ENCODE assay signal across 30 cellular contexts in genomic region chr6:134376785-134377184, GRCh38. TPM values are rescaled to one million over a fixed set of nuclear protein-coding genes. Genes with fewer than 3 reads are reported as not detected.
DNase-seq lines count a peak whose midpoint lies in the region; ATAC-seq and TF ChIP-seq lines count a peak whose summit lies in the region.
"Had no signal": no experiment of that assay in that cellular context is flagged by ENCODE, and none has a peak within 500 bp of the region (broad histone marks: within the 10 kb centered on the region; RNA-seq: fewer than 3 reads in every experiment).

No MANE protein-coding gene starts in this region.

- intact Hi-C loops in natural killer cell (cut with micrococcal nuclease) (no loop called here), mammary epithelial cell (cut with micrococcal nuclease) (no loop called here)

- peak overlapping the region; percentile 31 for H2AFZ ChIP-seq in mammary epithelial cell (ENCODE audit: low read depth, low read length)

- no peak overlapping the region for H3K27ac ChIP-seq in mammary epithelial cell (ENCODE audit: insufficient read depth, low read depth, low read length)
- H3K27ac ChIP-seq: ascending aorta, psoas muscle, sigmoid colon, suprapubic skin had no signal

- H3K4me3 ChIP-seq in mammary epithelial cell (replicated peaks in 1 of 3; ENCODE audit: insufficient read depth in 1 of 3, low read depth in 2 of 3, low read length in 3 of 3): no peak overlapping the region
- H3K4me3 ChIP-seq: ascending aorta, HAP-1, psoas muscle, sigmoid colon, suprapubic skin had no signal

- no peak overlapping the region for H3K4me2 ChIP-seq in mammary epithelial cell (ENCODE audit: insufficient read depth, low read depth, low read length)

- H3K36me3 Mint-ChIP-seq in natural killer cell treated with Interleukin-12 subunit alpha and Interleukin-12 subunit beta and Interleukin-15 and Interleukin-18, amount 100 ng/mL, for 72 hours: no peaks in the 10 kb centered on the region
- no peaks in the 10 kb centered on the region for H3K36me3 Mint-ChIP-seq in natural killer cell
- H3K36me3 Mint-ChIP-seq: CD4-positive, CD25-positive, alpha-beta regulatory T cell; stimulated activated memory B cell treated with anti-CD40 and anti-IgM and Interleukin-4, amounts not matched to agents 10 μg/mL and 1 μg/mL and 100 μg/mL, for 72 hours had no signal

- H3K27ac Mint-ChIP-seq in natural killer cell treated with Interleukin-12 subunit alpha and Interleukin-12 subunit beta and Interleukin-15 and Interleukin-18, amount 100 ng/mL, for 72 hours: no peak overlapping the region
- H3K27ac Mint-ChIP-seq in natural killer cell: no peak overlapping the region
- H3K27ac Mint-ChIP-seq: activated CD4-positive, alpha-beta memory T cell treated with anti-CD3 and anti-CD28 coated beads, Interleukin-2, amount 10 ng/mL, durations not matched to agents 7 days and 5 days; activated naive CD8-positive, alpha-beta T cell treated with anti-CD3 and anti-CD28 coated beads, Interleukin-2, amount 10 ng/mL, durations not matched to agents 7 days and 5 days; activated T-helper 2 cell treated with anti-CD3 and anti-CD28 coated beads, Interferon-gamma antibody, Interleukin-2, Interleukin-4, amounts not matched to agents 10 μg/mL and 5 μg/mL and 100 μg/mL, durations not matched to agents 14 hours and 24 hours and 36 hours; CD4-positive, CD25-positive, alpha-beta regulatory T cell; endodermal cell; stimulated activated memory B cell treated with anti-CD40 and anti-IgM and Interleukin-4, amounts not matched to agents 10 μg/mL and 1 μg/mL and 100 μg/mL, for 72 hours had no signal

- H3K4me3 Mint-ChIP-seq in natural killer cell treated with Interleukin-12 subunit alpha and Interleukin-12 subunit beta and Interleukin-15 and Interleukin-18, amount 100 ng/mL, for 72 hours: no peak overlapping the region
- H3K4me3 Mint-ChIP-seq in natural killer cell: no peak overlapping the region
- H3K4me3 Mint-ChIP-seq: activated CD4-positive, alpha-beta memory T cell treated with anti-CD3 and anti-CD28 coated beads, Interleukin-2, amount 10 ng/mL, durations not matched to agents 7 days and 5 days; activated naive CD8-positive, alpha-beta T cell treated with anti-CD3 and anti-CD28 coated beads, Interleukin-2, amount 10 ng/mL, durations not matched to agents 7 days and 5 days; CD4-positive, CD25-positive, alpha-beta regulatory T cell; endodermal cell; stimulated activated memory B cell treated with anti-CD40 and anti-IgM and Interleukin-4, amounts not matched to agents 10 μg/mL and 1 μg/mL and 100 μg/mL, for 72 hours had no signal

- dilution Hi-C loops in mammary epithelial cell (cut with HindIII; ENCODE audit: low sequenced_read_pairs): loop anchor here (5.0 kb wide), 2 partner anchors 49 to 51 kb away; no protein-coding TSS in a partner anchor

- no peak overlapping the region for H3K9ac ChIP-seq in mammary epithelial cell (ENCODE audit: insufficient read depth, low read length)

- H3K4me1 ChIP-seq in mammary epithelial cell (ENCODE audit: insufficient read depth, low read length): peaks cover 49% of the 10 kb centered on the region

- WGBS in mammary epithelial cell (ENCODE audit: low coverage, missing lambda C conversion rate): 96% methylated on average over 3 of the region's 3 CpGs

- H3K9me3 ChIP-seq in mammary epithelial cell (replicated peaks; ENCODE audit: insufficient read depth, low read length): no peaks in the 10 kb centered on the region
- H3K9me3 ChIP-seq: ascending aorta, HAP-1, psoas muscle, sigmoid colon, suprapubic skin had no signal

- H3K27me3 Mint-ChIP-seq in natural killer cell treated with Interleukin-12 subunit alpha and Interleukin-12 subunit beta and Interleukin-15 and Interleukin-18, amount 100 ng/mL, for 72 hours: peaks cover 4 to 13% of the 10 kb centered on the region in 2 donors
- no peaks in the 10 kb centered on the region for H3K27me3 Mint-ChIP-seq in natural killer cell (ENCODE audit: low read depth in 2 of 2)
- H3K27me3 Mint-ChIP-seq: activated CD4-positive, alpha-beta memory T cell treated with anti-CD3 and anti-CD28 coated beads, Interleukin-2, amount 10 ng/mL, durations not matched to agents 7 days and 5 days; activated naive CD8-positive, alpha-beta T cell treated with anti-CD3 and anti-CD28 coated beads, Interleukin-2, amount 10 ng/mL, durations not matched to agents 7 days and 5 days; CD4-positive, CD25-positive, alpha-beta regulatory T cell; stimulated activated memory B cell treated with anti-CD40 and anti-IgM and Interleukin-4, amounts not matched to agents 10 μg/mL and 1 μg/mL and 100 μg/mL, for 72 hours had no signal

- H3K4me1 Mint-ChIP-seq in natural killer cell treated with Interleukin-12 subunit alpha and Interleukin-12 subunit beta and Interleukin-15 and Interleukin-18, amount 100 ng/mL, for 72 hours (ENCODE audit: low read depth in 2 of 2): peaks cover 5 to 28% of the 10 kb centered on the region in 2 donors
- peaks cover 0 to 4% of the 10 kb centered on the region in 2 donors for H3K4me1 Mint-ChIP-seq in natural killer cell
- H3K4me1 Mint-ChIP-seq: endodermal cell had no signal

- peak; percentile 53 to 74 for ATAC-seq in natural killer cell treated with Interleukin-12 subunit alpha and Interleukin-12 subunit beta and Interleukin-15 and Interleukin-18, amount 100 ng/mL, for 72 hours
- ATAC-seq in natural killer cell: no peak
- ATAC-seq in HG03439 (IDR thresholded peaks at IDR 0.05; ENCODE audit: unreplicated experiment): no peak
- ATAC-seq: psoas muscle; stimulated activated memory B cell treated with anti-CD40 and anti-IgM and Interleukin-4, amounts not matched to agents 10 μg/mL and 1 μg/mL and 100 μg/mL, for 72 hours had no signal

- DNase-seq in DMS153 (lab: John Stamatoyannopoulos, UW): peak; percentile 13
- DNase-seq in DMS153 treated with DMSO at 0.1 percent for 48 hours (lab: John Stamatoyannopoulos, UW; ENCODE audit: unreplicated experiment): no peak
- no peak for DNase-seq in natural killer cell treated with Interleukin-12 subunit alpha and Interleukin-12 subunit beta and Interleukin-15 and Interleukin-18, amount 100 ng/mL, for 72 hours (ENCODE audit: low spot score)
- DNase-seq in natural killer cell: no peak
- DNase-seq in mammary epithelial cell: no peak
- DNase-seq in kidney glomerular epithelial cell (lab: John Stamatoyannopoulos, UW): no peak
- no peak for DNase-seq in NCI-H2227 (lab: John Stamatoyannopoulos, UW; ENCODE audit: unreplicated experiment)
- DNase-seq: 8988T; activated CD4-positive, alpha-beta memory T cell treated with anti-CD3 and anti-CD28 coated beads, Interleukin-2, amount 10 ng/mL, durations not matched to agents 7 days and 5 days; activated CD4-positive, CD25-positive, alpha-beta regulatory T cell treated with anti-CD3 and anti-CD28 coated beads, Interleukin-2, amount 50 U/mL, for 72 hours; activated CD8-positive, alpha-beta memory T cell treated with anti-CD3 and anti-CD28 coated beads, Interleukin-2, amount 50 U/mL, for 48 hours; activated naive CD8-positive, alpha-beta T cell treated with anti-CD3 and anti-CD28 coated beads, Interleukin-2, amount 10 ng/mL, durations not matched to agents 7 days and 5 days; caudate nucleus; CD4-positive, CD25-positive, alpha-beta regulatory T cell; endodermal cell; KG1; mesendoderm; MM.1S; NCI-H1436 treated with DMSO at 0.1 percent for 48 hours; NCI-H69; nucleus accumbens; psoas muscle; sigmoid colon; stimulated activated CD4-positive, alpha-beta T cell treated with anti-CD3 and anti-CD28 coated beads, Interleukin-4, amount 100 ng/mL, for 24 hours had no signal

- no peaks in the 10 kb centered on the region for H3K36me3 ChIP-seq in mammary epithelial cell (ENCODE audit: insufficient read depth, low read length)
- H3K36me3 ChIP-seq: ascending aorta, HAP-1, sigmoid colon, suprapubic skin had no signal

- BruUV-seq in mammary epithelial cell (replicated peaks; lab: Mats Ljungman, UMichigan): no TSS peak

- H3K79me2 ChIP-seq in mammary epithelial cell (ENCODE audit: insufficient read depth, low read length): no peaks in the 10 kb centered on the region

- no peaks in the 10 kb centered on the region for H3K9me3 Mint-ChIP-seq in natural killer cell treated with Interleukin-12 subunit alpha and Interleukin-12 subunit beta and Interleukin-15 and Interleukin-18, amount 100 ng/mL, for 72 hours
- H3K9me3 Mint-ChIP-seq in natural killer cell: no peaks in the 10 kb centered on the region
- H3K9me3 Mint-ChIP-seq: activated T-helper 2 cell treated with anti-CD3 and anti-CD28 coated beads, Interferon-gamma antibody, Interleukin-2, Interleukin-4, amounts not matched to agents 10 μg/mL and 5 μg/mL and 100 μg/mL, durations not matched to agents 14 hours and 24 hours and 36 hours; endodermal cell had no signal

- no peaks in the 10 kb centered on the region for H3K27me3 ChIP-seq in mammary epithelial cell (ENCODE audit: insufficient read depth, low read length)
- H3K27me3 ChIP-seq: ascending aorta, sigmoid colon, suprapubic skin had no signal

- in situ Hi-C loops in mammary epithelial cell (cut with MboI; ENCODE audit: low sequenced_read_pairs in 2 of 2): no loop called here

- TF ChIP-seq CTCF in natural killer cell (IDR thresholded peaks at IDR 0.05) (no peak), mammary epithelial cell (conservative IDR thresholded peaks at IDR 0.05 in 1 of 2, IDR thresholded peaks at IDR 0.05 in 1 of 2; ENCODE audit: extremely low read depth in 1 of 2, insufficient read depth in 1 of 2, low read depth in 1 of 2, low read length in 2 of 2) (no peak)

- H4K20me1 ChIP-seq in mammary epithelial cell (ENCODE audit: insufficient read depth, low read length): no peaks in the 10 kb centered on the region

- CTCF ChIA-PET in mammary epithelial cell (lab: Charles Lee; ENCODE audit: low non-redundant PET): no interaction called here

RNA-seq across cellular contexts. Expression of gene SGK1, which starts 58.9 kb away (rescaled TPM):
- total RNA-seq in natural killer cell treated with Interleukin-12 subunit alpha and Interleukin-12 subunit beta and Interleukin-15 and Interleukin-18, amount 100 ng/mL, for 72 hours: 100 to 1,000 TPM; 117 to 119 TPM
- total RNA-seq in natural killer cell (10 to 100 TPM; 31.8 to 89.6 (median 33.3) TPM), mammary epithelial cell (100 to 1,000 TPM in 1 of 2 donors, 10 to 100 TPM in 1; 84.5 to 755 TPM)
- 130 TPM for polyA plus RNA-seq in mammary epithelial cell
- polyA minus RNA-seq in mammary epithelial cell: 255 TPM

Comparison
In these comparisons a context has a peak if more than half of its experiments do, and no peak if none do; other contexts are left out.
1. ATAC-seq: peak in natural killer cell treated with Interleukin-12 subunit alpha and Interleukin-12 subunit beta and Interleukin-15 and Interleukin-18, amount 100 ng/mL, for 72 hours (2 of 2); none in natural killer cell (0 of 3) and HG03439 (single experiment).